ENCODE assay signal across 1 cellular context in genomic region chr1:44717653-44718052, GRCh38.
TF ChIP-seq lines count a peak whose summit lies in the region.

No MANE protein-coding gene starts in this region.

TF ChIP-seq in HepG2, 621 proteins besides CTCF, POLR2A, EP300 and RAD21:
- TF ChIP-seq NFKBIZ (CRISPR knock-in tag; IDR thresholded peaks at IDR 0.05) (no peak), PLSCR1 (CRISPR knock-in tag; IDR thresholded peaks at IDR 0.05; ENCODE audit: borderline replicate concordance) (no peak), ELK4 (CRISPR knock-in tag; IDR thresholded peaks at IDR 0.05; ENCODE audit: borderline replicate concordance) (no peak), SMAD9 (CRISPR knock-in tag; IDR thresholded peaks at IDR 0.05) (no peak), ZNF766 (CRISPR knock-in tag; IDR thresholded peaks at IDR 0.05; ENCODE audit: borderline replicate concordance) (no peak), ZNF737 (CRISPR knock-in tag; IDR thresholded peaks at IDR 0.05; ENCODE audit: borderline replicate concordance) (no peak), ZNF773 (CRISPR knock-in tag; IDR thresholded peaks at IDR 0.05; ENCODE audit: borderline replicate concordance) (no peak)
